ENCODE assay signal across 8 cellular contexts in the genomic region with DNA sequence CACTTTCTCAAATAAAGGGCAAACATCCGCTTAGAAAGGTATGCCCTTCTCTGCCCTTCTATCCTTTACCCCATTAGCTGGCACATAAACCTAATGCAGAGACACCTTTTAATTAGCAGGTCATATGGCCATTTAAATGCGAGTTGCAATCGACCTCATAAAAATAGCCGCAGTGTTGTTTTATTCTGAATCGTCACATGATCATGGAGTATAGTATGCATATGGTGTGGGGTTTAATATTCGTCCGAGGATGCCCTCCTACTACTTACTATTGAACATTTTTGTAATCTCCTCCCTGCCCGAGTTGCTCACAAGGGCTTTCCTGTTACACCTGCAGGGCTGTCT.
DNase-seq lines count a peak whose midpoint lies in the region; ATAC-seq and TF ChIP-seq lines count a peak whose summit lies in the region.

No MANE protein-coding gene starts in this region.

- H3K27me3 Mint-ChIP-seq in activated CD4-positive, alpha-beta memory T cell treated with anti-CD3 and anti-CD28 coated beads for 36 hours: no peaks in the 10 kb centered on the region

- H3K4me1 ChIP-seq in foreskin keratinocyte (peaks cover 5% of the 10 kb centered on the region), ovary (ENCODE audit: insufficient read depth) (peaks cover 6% of the 10 kb centered on the region)

- H3K4me3 Mint-ChIP-seq in activated CD4-positive, alpha-beta memory T cell treated with anti-CD3 and anti-CD28 coated beads for 36 hours: peak overlapping the region; percentile 84

- no peak for TF ChIP-seq CTCF in foreskin keratinocyte (conservative IDR thresholded peaks at IDR 0.05)
- no peak for TF ChIP-seq CTCF in ovary (IDR thresholded peaks at IDR 0.05)

- peak overlapping the region; percentile 88 for H3K27ac Mint-ChIP-seq in activated CD4-positive, alpha-beta memory T cell treated with anti-CD3 and anti-CD28 coated beads for 36 hours

- H3K36me3 Mint-ChIP-seq in activated CD4-positive, alpha-beta memory T cell treated with anti-CD3 and anti-CD28 coated beads for 36 hours: peaks cover 31% of the 10 kb centered on the region

- no peak for DNase-seq in activated CD4-positive, alpha-beta memory T cell treated with anti-CD3 and anti-CD28 coated beads for 36 hours
- DNase-seq in foreskin keratinocyte: no peak
- no peak for DNase-seq in skeletal muscle cell (ENCODE audit: low read depth)
- no peak for DNase-seq in ovary
- no peak for DNase-seq in T1000 (lab: John Stamatoyannopoulos, UW)
- DNase-seq in DMS153 treated with DMSO at 0.1 percent for 48 hours (lab: John Stamatoyannopoulos, UW; ENCODE audit: unreplicated experiment): no peak

- POLR2A ChIA-PET in activated CD4-positive, alpha-beta memory T cell treated with anti-CD3 and anti-CD28 coated beads for 36 hours (lab: Charles Lee): interaction anchor here (2.0 kb wide), 1 partner anchor 178 kb away, joined by 5 read pairs; no protein-coding TSS in a partner anchor

- no peaks in the 10 kb centered on the region for H3K9me3 ChIP-seq in ovary

- no peaks in the 10 kb centered on the region for H3K27me3 ChIP-seq in foreskin keratinocyte
- H3K27me3 ChIP-seq in ovary: no peaks in the 10 kb centered on the region

- no peaks in the 10 kb centered on the region for H3K36me3 ChIP-seq in ovary

- TF ChIP-seq POLR2A in ovary (IDR thresholded peaks at IDR 0.05): no peak

- WGBS in ovary, 3 donors: 72 to 75% (median 72%) methylated on average over 8 of the region's 8 CpGs

- intact Hi-C loops in activated CD4-positive, alpha-beta memory T cell treated with anti-CD3 and anti-CD28 coated beads for 36 hours (cut with micrococcal nuclease): loop anchor here (2.0 to 10.0 kb wide), 3 partner anchors 373 to 675 kb away; no protein-coding TSS in a partner anchor
- intact Hi-C loops in ovary (cut with DNase I): loop anchor here in 3 of 4 donors (5.0 kb wide), 1 partner anchor 675 kb away; no protein-coding TSS in a partner anchor

- CTCF ChIA-PET in activated CD4-positive, alpha-beta memory T cell treated with anti-CD3 and anti-CD28 coated beads for 36 hours (lab: Charles Lee): interaction anchor here (0.6 to 3.5 kb wide), 21 partner anchors 10 to 1042 kb away, joined by 3 to 83 read pairs (median 9); no protein-coding TSS in a partner anchor

- TF ChIP-seq EP300 in ovary (IDR thresholded peaks at IDR 0.05): no peak

- ATAC-seq in foreskin keratinocyte: no peak
- no peak for ATAC-seq in GM19395 (IDR thresholded peaks at IDR 0.05; ENCODE audit: unreplicated experiment)

- H3K4me1 Mint-ChIP-seq in activated CD4-positive, alpha-beta memory T cell treated with anti-CD3 and anti-CD28 coated beads for 36 hours (ENCODE audit: low read depth): peaks cover 91% of the 10 kb centered on the region

- H3K27ac ChIP-seq in foreskin keratinocyte (peak overlapping the region; percentile 39), ovary (peak overlapping the region in 1 of 2 donors; percentile 4)

- H3K4me3 ChIP-seq in GM08714 (ENCODE audit: low read length): peak overlapping the region; percentile 69; the same call in 1 of the 2 replicates
- H3K4me3 ChIP-seq in skeletal muscle cell (ENCODE audit: low read depth, low read length): peak overlapping the region; percentile 48
- H3K4me3 ChIP-seq in ovary: no peak overlapping the region

- no peaks in the 10 kb centered on the region for H3K9me3 Mint-ChIP-seq in activated CD4-positive, alpha-beta memory T cell treated with anti-CD3 and anti-CD28 coated beads for 36 hours
